Comparison of ENCODE assay signal across 16 cellular contexts in the genomic region with DNA sequence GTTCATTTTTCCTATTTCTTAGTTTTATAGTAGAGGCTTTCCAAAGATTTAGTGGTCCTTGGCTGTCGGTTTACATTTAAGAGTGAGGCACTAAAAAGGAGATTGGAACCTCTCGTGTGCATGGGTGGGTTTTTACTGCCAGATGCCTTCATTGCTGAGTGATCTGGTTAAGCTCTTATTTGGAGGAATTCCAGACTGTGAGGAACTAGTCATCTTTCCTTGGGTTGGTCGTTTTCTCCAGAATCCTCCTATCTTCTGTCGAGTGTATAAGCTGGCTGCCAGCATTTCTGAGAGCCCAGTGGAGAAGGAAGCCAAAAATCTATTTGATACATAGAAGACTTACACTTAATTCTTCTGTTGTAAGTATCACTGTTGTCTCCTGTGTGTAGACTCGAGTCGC. TPM values are rescaled to one million over a fixed set of nuclear protein-coding genes. Genes with fewer than 3 reads are reported as not detected.
A peak's percentile ranks its signal among the peaks of the same experiment; 100 is the strongest.
DNase-seq lines count a peak whose midpoint lies in the region; ATAC-seq and TF ChIP-seq lines count a peak whose summit lies in the region.
"Had no signal": no experiment of that assay in that cellular context is flagged by ENCODE, and none has a peak within 500 bp of the region (broad histone marks: within the 10 kb centered on the region; RNA-seq: fewer than 3 reads in every experiment).

No MANE protein-coding gene starts in this region.

- H3K36me3 Mint-ChIP-seq in activated naive CD4-positive, alpha-beta T cell treated with anti-CD3 and anti-CD28 coated beads, Interleukin-2, amount 50 U/mL, for 24 hours: peaks cover 35% of the 10 kb centered on the region
- peaks cover 67% of the 10 kb centered on the region for H3K36me3 Mint-ChIP-seq in activated naive CD8-positive, alpha-beta T cell treated with anti-CD3 and anti-CD28 coated beads for 36 hours

- DNase-seq in activated naive CD4-positive, alpha-beta T cell treated with Interleukin-2 at 50 U/mL for 16 hours: no peak
- DNase-seq in activated naive CD8-positive, alpha-beta T cell treated with anti-CD3 and anti-CD28 coated beads for 36 hours: no peak
- DNase-seq in fibroblast of villous mesenchyme (ENCODE audit: low read depth): peak; percentile 90
- no peak for DNase-seq in T1000 (lab: John Stamatoyannopoulos, UW)
- no peak for DNase-seq in GM13976 (ENCODE audit: low spot score)
- DNase-seq: amygdala; DND-41; effector CD8-positive, alpha-beta T cell; H7; mammary epithelial cell; pancreas; stimulated activated CD8-positive, alpha-beta memory T cell treated with anti-CD3 and anti-CD28 coated beads, Interleukin-4, amount 100 ng/mL, for 48 hours; upper lobe of right lung had no signal

- H3K4me3 Mint-ChIP-seq in activated naive CD4-positive, alpha-beta T cell treated with anti-CD3 and anti-CD28 coated beads, Interleukin-2, amount 50 U/mL, for 24 hours: no peak overlapping the region
- H3K4me3 Mint-ChIP-seq in activated naive CD8-positive, alpha-beta T cell treated with anti-CD3 and anti-CD28 coated beads for 36 hours: no peak overlapping the region

- H3K4me3 ChIP-seq in fibroblast of villous mesenchyme (ENCODE audit: low read depth, low read length): no peak overlapping the region
- H3K4me3 ChIP-seq: pancreas, upper lobe of right lung had no signal

- peak overlapping the region; percentile 47 for H3K27ac Mint-ChIP-seq in activated naive CD4-positive, alpha-beta T cell treated with anti-CD3 and anti-CD28 coated beads, Interleukin-2, amount 50 U/mL, for 24 hours
- peak overlapping the region; percentile 49 for H3K27ac Mint-ChIP-seq in activated naive CD8-positive, alpha-beta T cell treated with anti-CD3 and anti-CD28 coated beads for 36 hours

- peaks cover 45% of the 10 kb centered on the region for H3K4me1 Mint-ChIP-seq in activated naive CD4-positive, alpha-beta T cell treated with anti-CD3 and anti-CD28 coated beads, Interleukin-2, amount 50 U/mL, for 24 hours
- peaks cover 20% of the 10 kb centered on the region for H3K4me1 Mint-ChIP-seq in activated naive CD8-positive, alpha-beta T cell treated with anti-CD3 and anti-CD28 coated beads for 36 hours

- no peaks in the 10 kb centered on the region for H3K27me3 Mint-ChIP-seq in activated naive CD4-positive, alpha-beta T cell treated with anti-CD3 and anti-CD28 coated beads, Interleukin-2, amount 50 U/mL, for 24 hours
- no peaks in the 10 kb centered on the region for H3K27me3 Mint-ChIP-seq in activated naive CD8-positive, alpha-beta T cell treated with anti-CD3 and anti-CD28 coated beads for 36 hours

- ATAC-seq in HG03196 (IDR thresholded peaks at IDR 0.05; ENCODE audit: unreplicated experiment) (no peak), GM18498 (IDR thresholded peaks at IDR 0.05; ENCODE audit: unreplicated experiment) (no peak)
- ATAC-seq: pancreas, upper lobe of right lung had no signal

- in situ Hi-C loops in GM13976 (cut with MboI; ENCODE audit: low sequenced_read_pairs, unreplicated experiment): no loop called here

- H3K9me3 Mint-ChIP-seq in activated naive CD4-positive, alpha-beta T cell treated with anti-CD3 and anti-CD28 coated beads, Interleukin-2, amount 50 U/mL, for 24 hours: no peaks in the 10 kb centered on the region
- H3K9me3 Mint-ChIP-seq in activated naive CD8-positive, alpha-beta T cell treated with anti-CD3 and anti-CD28 coated beads for 36 hours: no peaks in the 10 kb centered on the region

- no peak for TF ChIP-seq CTCF in fibroblast of villous mesenchyme (IDR thresholded peaks at IDR 0.05; ENCODE audit: insufficient read depth, low read depth, low read length)
- no peak for TF ChIP-seq CTCF in GM13976 (IDR thresholded peaks at IDR 0.05; ENCODE audit: borderline replicate concordance, control extremely low read depth, extremely low read depth, insufficient read depth, missing control alignments)

RNA-seq across cellular contexts. Expression of gene IST1, which starts 22.6 kb away (rescaled TPM):
- 100 to 1,000 TPM; 158 to 163 TPM for total RNA-seq in activated naive CD8-positive, alpha-beta T cell treated with anti-CD3 and anti-CD28 coated beads for 36 hours
- 146 and 206 TPM in 2 replicates for total RNA-seq in fibroblast of villous mesenchyme

RNA-seq across cellular contexts. Expression of gene ZNF821, which starts 33.9 kb away (rescaled TPM):
- 1 to 10 TPM; 4.0 to 6.1 TPM for total RNA-seq in activated naive CD8-positive, alpha-beta T cell treated with anti-CD3 and anti-CD28 coated beads for 36 hours
- 3.9 and 7.7 TPM in 2 replicates for total RNA-seq in fibroblast of villous mesenchyme
